14 cellular contexts compared by ENCODE assay signal in the genomic region with DNA sequence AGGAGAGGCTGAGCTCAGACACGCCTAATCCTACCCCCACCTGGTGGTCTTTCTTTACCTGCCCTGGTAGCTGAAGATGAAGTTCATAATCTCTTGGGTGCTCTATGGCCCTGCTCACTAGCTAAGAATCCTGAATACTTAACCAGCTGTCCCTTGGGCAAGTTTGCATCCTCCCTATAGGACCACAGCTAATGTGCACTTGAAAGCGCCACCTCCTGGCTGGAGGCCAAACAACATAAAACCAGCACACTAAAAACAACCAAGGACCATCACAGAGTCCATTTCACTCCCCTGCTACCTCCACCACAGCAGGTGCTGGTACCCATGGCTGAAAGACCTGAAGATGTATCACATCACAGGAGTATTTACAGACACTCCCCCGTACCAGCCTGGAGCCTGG.
DNase-seq lines count a peak whose midpoint lies in the region; ATAC-seq and TF ChIP-seq lines count a peak whose summit lies in the region.
"Had no signal": no experiment of that assay in that cellular context is flagged by ENCODE, and none has a peak within 500 bp of the region (broad histone marks: within the 10 kb centered on the region; RNA-seq: fewer than 3 reads in every experiment).

No MANE protein-coding gene starts in this region.

- H3K4me3 ChIP-seq in testis (peak overlapping the region in 1 of 2 donors; percentile 23), Peyer's patch (no peak overlapping the region)
- no peak overlapping the region for H3K4me3 ChIP-seq in naive thymus-derived CD4-positive, alpha-beta T cell (ENCODE audit: low read length)
- H3K4me3 ChIP-seq: SK-N-MC had no signal

- no peaks in the 10 kb centered on the region for H3K36me3 Mint-ChIP-seq in activated CD8-positive, alpha-beta T cell treated with anti-CD3 and anti-CD28 coated beads for 36 hours (ENCODE audit: low read depth)
- H3K36me3 Mint-ChIP-seq in naive thymus-derived CD4-positive, alpha-beta T cell: no peaks in the 10 kb centered on the region
- H3K36me3 Mint-ChIP-seq: memory B cell had no signal

- TF ChIP-seq POLR2A in testis (IDR thresholded peaks at IDR 0.05) (no peak), Peyer's patch (IDR thresholded peaks at IDR 0.05) (no peak)

- POLR2A ChIA-PET in activated CD8-positive, alpha-beta T cell treated with anti-CD3 and anti-CD28 coated beads for 36 hours (lab: Charles Lee): no interaction called here
- POLR2A ChIA-PET in naive thymus-derived CD4-positive, alpha-beta T cell (lab: Charles Lee): no interaction called here

- intact Hi-C loops in activated CD8-positive, alpha-beta T cell treated with anti-CD3 and anti-CD28 coated beads for 36 hours (cut with micrococcal nuclease): no loop called here
- intact Hi-C loops in testis (cut with DNase I; ENCODE audit: low total_unique reads): no loop called here
- intact Hi-C loops in naive thymus-derived CD4-positive, alpha-beta T cell (cut with micrococcal nuclease): no loop called here

- CTCF ChIA-PET in activated CD8-positive, alpha-beta T cell treated with anti-CD3 and anti-CD28 coated beads for 36 hours (lab: Charles Lee): interaction anchor here (0.8 to 2.4 kb wide), 2 partner anchors 10 to 424 kb away, joined by 3 to 9 read pairs; no protein-coding TSS in a partner anchor
- CTCF ChIA-PET in naive thymus-derived CD4-positive, alpha-beta T cell (lab: Charles Lee): no interaction called here

- no peak overlapping the region for H3K27ac ChIP-seq in testis
- no peak overlapping the region for H3K27ac ChIP-seq in naive thymus-derived CD4-positive, alpha-beta T cell (ENCODE audit: low read depth, low read length)
- no peak overlapping the region for H3K27ac ChIP-seq in Peyer's patch
- H3K27ac ChIP-seq: SK-N-MC had no signal

- H3K9me3 ChIP-seq in testis: no peaks in the 10 kb centered on the region
- H3K9me3 ChIP-seq in naive thymus-derived CD4-positive, alpha-beta T cell (ENCODE audit: control insufficient read depth in 2 of 3, low read length in 3 of 3): no peaks in the 10 kb centered on the region
- no peaks in the 10 kb centered on the region for H3K9me3 ChIP-seq in Peyer's patch

- H3K36me3 ChIP-seq in testis (ENCODE audit: low read depth, missing control alignments) (no peaks in the 10 kb centered on the region), Peyer's patch (no peaks in the 10 kb centered on the region)
- H3K36me3 ChIP-seq in naive thymus-derived CD4-positive, alpha-beta T cell (ENCODE audit: control insufficient read depth in 2 of 3, insufficient read depth in 3 of 3, low read length in 3 of 3): no peaks in the 10 kb centered on the region

- H3K4me1 ChIP-seq in testis (no peaks in the 10 kb centered on the region), Peyer's patch (no peaks in the 10 kb centered on the region)
- H3K4me1 ChIP-seq in naive thymus-derived CD4-positive, alpha-beta T cell (ENCODE audit: control insufficient read depth in 2 of 2, insufficient read depth in 2 of 2, low read length in 2 of 2): no peaks in the 10 kb centered on the region

- H3K27me3 ChIP-seq in testis (no peaks in the 10 kb centered on the region), Peyer's patch (no peaks in the 10 kb centered on the region)
- H3K27me3 ChIP-seq in naive thymus-derived CD4-positive, alpha-beta T cell (ENCODE audit: control insufficient read depth in 2 of 2, insufficient read depth in 2 of 2, low read length in 2 of 2): no peaks in the 10 kb centered on the region

- no peak overlapping the region for H3K27ac Mint-ChIP-seq in activated CD8-positive, alpha-beta T cell treated with anti-CD3 and anti-CD28 coated beads for 36 hours
- H3K27ac Mint-ChIP-seq in naive thymus-derived CD4-positive, alpha-beta T cell: no peak overlapping the region
- H3K27ac Mint-ChIP-seq: activated T-helper 1 cell treated with anti-CD3 and anti-CD28 coated beads, Interleukin-12 subunit alpha, Interleukin-12 subunit beta, Interleukin-2, Interleukin-4 antibody, amounts not matched to agents 30 ng/mL and 10 ng/mL and 1 ng/mL, durations not matched to agents 14 hours and 24 hours and 36 hours; CD4-positive, alpha-beta T cell; memory B cell had no signal

- no peaks in the 10 kb centered on the region for H3K27me3 Mint-ChIP-seq in activated CD8-positive, alpha-beta T cell treated with anti-CD3 and anti-CD28 coated beads for 36 hours
- H3K27me3 Mint-ChIP-seq in naive thymus-derived CD4-positive, alpha-beta T cell: peaks cover 0 to 16% (median 6%) of the 10 kb centered on the region in 5 donors

- TF ChIP-seq CTCF in activated CD8-positive, alpha-beta T cell treated with anti-CD3 and anti-CD28 coated beads for 36 hours (IDR thresholded peaks at IDR 0.05): peak; percentile 44
- TF ChIP-seq CTCF in testis (IDR thresholded peaks at IDR 0.05) (no peak), Peyer's patch (IDR thresholded peaks at IDR 0.05) (no peak)

- H3K4me1 Mint-ChIP-seq in activated CD8-positive, alpha-beta T cell treated with anti-CD3 and anti-CD28 coated beads for 36 hours (ENCODE audit: low read depth): no peaks in the 10 kb centered on the region
- H3K4me1 Mint-ChIP-seq in naive thymus-derived CD4-positive, alpha-beta T cell: no peaks in the 10 kb centered on the region
- H3K4me1 Mint-ChIP-seq: memory B cell had no signal

- H3K4me3 Mint-ChIP-seq in activated CD8-positive, alpha-beta T cell treated with anti-CD3 and anti-CD28 coated beads for 36 hours: no peak overlapping the region
- H3K4me3 Mint-ChIP-seq in naive thymus-derived CD4-positive, alpha-beta T cell: no peak overlapping the region
- H3K4me3 Mint-ChIP-seq: activated T-helper 1 cell treated with anti-CD3 and anti-CD28 coated beads, Interleukin-12 subunit alpha, Interleukin-12 subunit beta, Interleukin-2, Interleukin-4 antibody, amounts not matched to agents 30 ng/mL and 10 ng/mL and 1 ng/mL, durations not matched to agents 14 hours and 24 hours and 36 hours; CD4-positive, alpha-beta T cell; memory B cell had no signal

- H3K9me3 Mint-ChIP-seq in activated CD8-positive, alpha-beta T cell treated with anti-CD3 and anti-CD28 coated beads for 36 hours: peaks cover 15% of the 10 kb centered on the region
- peaks cover 0 to 43% (median 17%) of the 10 kb centered on the region in 11 donors for H3K9me3 Mint-ChIP-seq in naive thymus-derived CD4-positive, alpha-beta T cell
- H3K9me3 Mint-ChIP-seq: activated T-helper 1 cell treated with anti-CD3 and anti-CD28 coated beads, Interleukin-12 subunit alpha, Interleukin-12 subunit beta, Interleukin-2, Interleukin-4 antibody, amounts not matched to agents 30 ng/mL and 10 ng/mL and 1 ng/mL, durations not matched to agents 14 hours and 24 hours and 36 hours had no signal

- WGBS in testis, 2 donors: 73 to 75% methylated on average over 2 to 3 of the region's 3 CpGs

- peak; percentile 20 to 29 for DNase-seq in stimulated activated CD4-positive, alpha-beta T cell treated with anti-CD3 and anti-CD28 coated beads, Interleukin-2, amount 100 ng/mL, for 24 hours
- no peak for DNase-seq in stimulated activated CD4-positive, alpha-beta T cell treated with anti-CD3 and anti-CD28 coated beads, Interleukin-4, amount 100 ng/mL, for 4 hours
- DNase-seq in HT1080 (ENCODE audit: low read depth) (peak; percentile 17), testis (peak; percentile 40), Peyer's patch (no peak)
- DNase-seq in activated CD8-positive, alpha-beta T cell treated with anti-CD3 and anti-CD28 coated beads for 36 hours: peak; percentile 33
- DNase-seq in naive thymus-derived CD4-positive, alpha-beta T cell: no peak
- DNase-seq: CD4-positive, alpha-beta T cell; NCI-H187; NCI-H774 had no signal

- ATAC-seq in activated CD8-positive, alpha-beta T cell treated with anti-CD3 and anti-CD28 coated beads for 36 hours: no peak
- ATAC-seq in GM18502 (IDR thresholded peaks at IDR 0.05; ENCODE audit: poor library complexity, unreplicated experiment): no peak
- no peak for ATAC-seq in naive thymus-derived CD4-positive, alpha-beta T cell

Comparison
In these comparisons a context has a peak if more than half of its experiments do, and no peak if none do; other contexts are left out.
1. DNase-seq: peak in stimulated activated CD4-positive, alpha-beta T cell treated with anti-CD3 and anti-CD28 coated beads, Interleukin-2, amount 100 ng/mL, for 24 hours (2 of 2), HT1080 (single experiment), activated CD8-positive, alpha-beta T cell treated with anti-CD3 and anti-CD28 coated beads for 36 hours (single experiment) and testis (single experiment); none in stimulated activated CD4-positive, alpha-beta T cell treated with anti-CD3 and anti-CD28 coated beads, Interleukin-4, amount 100 ng/mL, for 4 hours (0 of 2), naive thymus-derived CD4-positive, alpha-beta T cell (0 of 9) and Peyer's patch (0 of 3).